ENCODE assay signal across 28 cellular contexts in genomic region chr11:6452219-6452618, GRCh38. TPM values are rescaled to one million over a fixed set of nuclear protein-coding genes. Genes with fewer than 3 reads are reported as not detected.
"Had no signal": no experiment of that assay in that cellular context is flagged by ENCODE, and none has a peak within 500 bp of the region (broad histone marks: within the 10 kb centered on the region; RNA-seq: fewer than 3 reads in every experiment).

No MANE protein-coding gene starts in this region.

- H3K27ac Mint-ChIP-seq: activated CD4-positive, alpha-beta T cell treated with anti-CD3 and anti-CD28 coated beads, Interleukin-2, amount 10 ng/mL, durations not matched to agents 7 days and 5 days; activated CD8-positive, alpha-beta memory T cell treated with anti-CD3 and anti-CD28 coated beads, Interleukin-2, amount 10 ng/mL, durations not matched to agents 7 days and 5 days; activated CD8-positive, alpha-beta T cell treated with anti-CD3 and anti-CD28 coated beads for 36 hours; activated naive CD8-positive, alpha-beta T cell treated with anti-CD3 and anti-CD28 coated beads, Interleukin-2, amount 50 U/mL, for 24 hours; naive thymus-derived CD4-positive, alpha-beta T cell; neural progenitor cell; progenitor cell of endocrine pancreas; stimulated activated naive CD8-positive, alpha-beta T cell treated with anti-CD3 and anti-CD28 coated beads, Interleukin-15, Interleukin-2, amounts not matched to agents 100 ng/mL and 50 ng/mL, for 24 hours; T-cell; T-helper 2 cell treated with Interferon-gamma antibody and Interleukin-4, amounts not matched to agents 5 μg/mL and 100 μg/mL, for 36 hours; type B pancreatic cell had no signal

- ATAC-seq: activated CD8-positive, alpha-beta memory T cell treated with anti-CD3 and anti-CD28 coated beads, Interleukin-2, amount 10 ng/mL, durations not matched to agents 7 days and 5 days; activated CD8-positive, alpha-beta T cell treated with anti-CD3 and anti-CD28 coated beads for 36 hours; activated naive CD8-positive, alpha-beta T cell treated with anti-CD3 and anti-CD28 coated beads, Interleukin-2, amount 50 U/mL, for 24 hours; esophagus mucosa; left lobe of liver; naive thymus-derived CD4-positive, alpha-beta T cell; T-cell had no signal

- H2AFZ ChIP-seq: neural progenitor cell had no signal

- H3K27ac ChIP-seq: brain microvascular endothelial cell, neural progenitor cell, vagina, WERI-Rb-1 had no signal

- H3K9me3 Mint-ChIP-seq: activated CD4-positive, alpha-beta T cell treated with anti-CD3 and anti-CD28 coated beads, Interleukin-2, amount 10 ng/mL, durations not matched to agents 7 days and 5 days; activated CD8-positive, alpha-beta T cell treated with anti-CD3 and anti-CD28 coated beads for 36 hours; activated naive CD8-positive, alpha-beta T cell treated with anti-CD3 and anti-CD28 coated beads, Interleukin-2, amount 50 U/mL, for 24 hours; naive thymus-derived CD4-positive, alpha-beta T cell; neural progenitor cell; stimulated activated naive CD8-positive, alpha-beta T cell treated with anti-CD3 and anti-CD28 coated beads, Interleukin-15, Interleukin-2, amounts not matched to agents 100 ng/mL and 50 ng/mL, for 24 hours; T-cell; T-helper 2 cell treated with Interferon-gamma antibody and Interleukin-4, amounts not matched to agents 5 μg/mL and 100 μg/mL, for 36 hours; type B pancreatic cell had no signal

- H3K27me3 ChIP-seq: brain microvascular endothelial cell, neural progenitor cell, vagina had no signal

- H3K4me3 ChIP-seq: neural progenitor cell, vagina had no signal

- H3K36me3 Mint-ChIP-seq: activated CD8-positive, alpha-beta memory T cell treated with anti-CD3 and anti-CD28 coated beads, Interleukin-2, amount 10 ng/mL, durations not matched to agents 7 days and 5 days; neural progenitor cell had no signal

- FAIRE-seq: endothelial cell of umbilical vein, kidney had no signal

- H3K27me3 Mint-ChIP-seq: activated CD4-positive, alpha-beta T cell treated with anti-CD3 and anti-CD28 coated beads, Interleukin-2, amount 10 ng/mL, durations not matched to agents 7 days and 5 days; activated CD8-positive, alpha-beta memory T cell treated with anti-CD3 and anti-CD28 coated beads, Interleukin-2, amount 10 ng/mL, durations not matched to agents 7 days and 5 days; activated CD8-positive, alpha-beta T cell treated with anti-CD3 and anti-CD28 coated beads for 36 hours; activated naive CD8-positive, alpha-beta T cell treated with anti-CD3 and anti-CD28 coated beads, Interleukin-2, amount 50 U/mL, for 24 hours; naive thymus-derived CD4-positive, alpha-beta T cell; progenitor cell of endocrine pancreas; stimulated activated naive CD8-positive, alpha-beta T cell treated with anti-CD3 and anti-CD28 coated beads, Interleukin-15, Interleukin-2, amounts not matched to agents 100 ng/mL and 50 ng/mL, for 24 hours; T-cell; type B pancreatic cell had no signal

- DNase-seq: activated CD4-positive, alpha-beta T cell treated with anti-CD3 and anti-CD28 coated beads, Interleukin-2, amount 10 ng/mL, durations not matched to agents 7 days and 5 days; activated CD4-positive, CD25-positive, alpha-beta regulatory T cell treated with anti-CD3 and anti-CD28 coated beads, Interleukin-2, amount 50 U/mL, for 72 hours; activated CD8-positive, alpha-beta memory T cell treated with anti-CD3 and anti-CD28 coated beads, Interleukin-2, amount 10 ng/mL, durations not matched to agents 7 days and 5 days; activated CD8-positive, alpha-beta T cell treated with anti-CD3 and anti-CD28 coated beads for 36 hours; activated effector memory CD4-positive, alpha-beta T cell treated with anti-CD3 and anti-CD28 coated beads, Interleukin-2, amount 50 U/mL, for 16 hours; activated naive CD4-positive, alpha-beta T cell treated with anti-CD3 and anti-CD28 coated beads, Interleukin-2, amount 50 U/mL, for 16 hours; activated naive CD8-positive, alpha-beta T cell treated with anti-CD3 and anti-CD28 coated beads, Interleukin-2, amount 50 U/mL, for 24 hours; activated T-cell treated with anti-CD3 and anti-CD28 coated beads for 4 hours; anterior cingulate cortex; brain microvascular endothelial cell; central memory CD4-positive, alpha-beta T cell; effector memory CD4-positive, alpha-beta T cell; kidney; naive thymus-derived CD4-positive, alpha-beta T cell; retina; stimulated activated CD4-positive, alpha-beta T cell treated with anti-CD3 and anti-CD28 coated beads, Interleukin-12 subunit alpha, Interleukin-12 subunit beta, amount 100 ng/mL, for 4 hours; T-cell; WERI-Rb-1 had no signal

- H3K4me1 ChIP-seq: neural progenitor cell, vagina had no signal

- H3K4me3 Mint-ChIP-seq: activated CD4-positive, alpha-beta T cell treated with anti-CD3 and anti-CD28 coated beads, Interleukin-2, amount 10 ng/mL, durations not matched to agents 7 days and 5 days; activated CD8-positive, alpha-beta memory T cell treated with anti-CD3 and anti-CD28 coated beads, Interleukin-2, amount 10 ng/mL, durations not matched to agents 7 days and 5 days; activated CD8-positive, alpha-beta T cell treated with anti-CD3 and anti-CD28 coated beads for 36 hours; activated naive CD8-positive, alpha-beta T cell treated with anti-CD3 and anti-CD28 coated beads, Interleukin-2, amount 50 U/mL, for 24 hours; naive thymus-derived CD4-positive, alpha-beta T cell; neural progenitor cell; stimulated activated naive CD8-positive, alpha-beta T cell treated with anti-CD3 and anti-CD28 coated beads, Interleukin-15, Interleukin-2, amounts not matched to agents 100 ng/mL and 50 ng/mL, for 24 hours; T-cell; T-helper 2 cell treated with Interferon-gamma antibody and Interleukin-4, amounts not matched to agents 5 μg/mL and 100 μg/mL, for 36 hours; type B pancreatic cell had no signal

- H3K4me2 ChIP-seq: neural progenitor cell had no signal

- H3K9ac ChIP-seq: neural progenitor cell had no signal

- H3K36me3 ChIP-seq: neural progenitor cell had no signal

- H3K4me1 Mint-ChIP-seq: activated CD4-positive, alpha-beta T cell treated with anti-CD3 and anti-CD28 coated beads, Interleukin-2, amount 10 ng/mL, durations not matched to agents 7 days and 5 days; activated CD8-positive, alpha-beta memory T cell treated with anti-CD3 and anti-CD28 coated beads, Interleukin-2, amount 10 ng/mL, durations not matched to agents 7 days and 5 days; activated naive CD8-positive, alpha-beta T cell treated with anti-CD3 and anti-CD28 coated beads, Interleukin-2, amount 50 U/mL, for 24 hours; naive thymus-derived CD4-positive, alpha-beta T cell; neural progenitor cell; T-cell had no signal

- H3K9me3 ChIP-seq: vagina had no signal

RNA-seq across cellular contexts. Expression of gene HPX, which starts 11.4 kb away (rescaled TPM):
- total RNA-seq: activated CD8-positive, alpha-beta T cell treated with anti-CD3 and anti-CD28 coated beads for 36 hours; lung microvascular endothelial cell had no signal
- polyA plus RNA-seq: naive thymus-derived CD4-positive, alpha-beta T cell had no signal
